8 cellular contexts compared by ENCODE assay signal in the genomic region with DNA sequence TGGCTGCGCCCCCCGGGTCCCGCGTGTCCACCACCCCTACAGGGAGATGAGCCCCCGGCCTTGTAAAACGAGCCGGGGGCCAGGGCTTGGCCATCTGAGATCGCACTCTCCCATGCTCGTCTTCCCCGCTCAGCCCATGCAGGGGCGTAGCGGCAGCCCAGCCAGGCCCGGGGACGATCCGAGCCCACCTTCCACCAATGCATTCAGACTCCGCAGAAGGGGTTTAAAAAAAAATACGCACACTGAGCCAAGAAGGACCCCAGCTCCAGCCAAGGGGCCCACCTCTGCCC. TPM values are rescaled to one million over a fixed set of nuclear protein-coding genes. Genes with fewer than 3 reads are reported as not detected.
A peak's percentile ranks its signal among the peaks of the same experiment; 100 is the strongest.
DNase-seq lines count a peak whose midpoint lies in the region; ATAC-seq, FAIRE-seq and TF ChIP-seq lines count a peak whose summit lies in the region.

No MANE protein-coding gene starts in this region.

- H3K27ac ChIP-seq in PC-9 (0 out of 2 replicates have a peak overlapping the region, but pooled peaks have one; percentile 92), K562 (ENCODE audit: extremely low read depth, low read depth, low read length) (peak overlapping the region; percentile 90)

- no peaks in the 10 kb centered on the region for H4K20me1 ChIP-seq in PC-9 (ENCODE audit: insufficient read depth)
- no peaks in the 10 kb centered on the region for H4K20me1 ChIP-seq in K562 (replicated peaks; ENCODE audit: control insufficient read depth, insufficient read depth, low read length)

- no peak for FAIRE-seq in K562 (lab: Jason Lieb, UNC)

- no peaks in the 10 kb centered on the region for H3K9me3 ChIP-seq in PC-9 (ENCODE audit: insufficient read depth, low read depth)
- no peaks in the 10 kb centered on the region for H3K9me3 ChIP-seq in K562 (replicated peaks; ENCODE audit: control insufficient read depth, insufficient read depth, low read depth, low read length)

- H3K27me3 ChIP-seq in PC-9 (ENCODE audit: insufficient read depth, low read depth), result no peaks in the 10 kb centered on the region
- H3K27me3 ChIP-seq in K562 (ENCODE audit: control insufficient read depth in 2 of 2, insufficient read depth in 2 of 2, low read length in 2 of 2), result no peaks in the 10 kb centered on the region

- 14% methylated on average over 16 of the region's 17 CpGs for WGBS in K562 (ENCODE audit: insufficient coverage, low coverage, missing lambda C conversion rate)

- TF ChIP-seq CTCF in PC-9 (conservative IDR thresholded peaks at IDR 0.05), result no peak
- no peak for TF ChIP-seq CTCF in K562 (IDR thresholded peaks at IDR 0.05 in 2 of 3, conservative IDR thresholded peaks at IDR 0.05 in 1 of 3; ENCODE audit: insufficient read depth in 2 of 3, low read depth in 1 of 3, low read length in 3 of 3)

- BruUV-seq in PC-9 (replicated peaks; lab: Mats Ljungman, UMichigan), result no TSS peak
- BruUV-seq in K562 (replicated peaks; lab: Mats Ljungman, UMichigan), result TSS peak; percentile 49

- no peaks in the 10 kb centered on the region for H3K9me2 ChIP-seq in PC-9 (ENCODE audit: insufficient read depth)

- no peak for TF ChIP-seq EP300 in K562 (IDR thresholded peaks at IDR 0.05; ENCODE audit: low read length)

- H3K4me1 ChIP-seq in PC-9 (replicated peaks; ENCODE audit: insufficient read depth), result peaks cover 38% of the 10 kb centered on the region
- H3K4me1 ChIP-seq in K562 (replicated peaks in 1 of 2; ENCODE audit: control insufficient read depth in 2 of 2, insufficient read depth in 2 of 2, low read length in 2 of 2), result peaks cover 0 to 10% of the 10 kb centered on the region in 2 experiments; a peak in 3 of 5 replicates

- peaks cover 6% of the 10 kb centered on the region for H3F3A ChIP-seq in PC-9 (ENCODE audit: insufficient read depth, low read depth)

- no peak for TF ChIP-seq POLR2A in K562 (conservative IDR thresholded peaks at IDR 0.05)

- no peak for TF ChIP-seq RAD21 in K562 (CRISPR knock-in tag; conservative IDR thresholded peaks at IDR 0.05 in 1 of 2, IDR thresholded peaks at IDR 0.05 in 1 of 2)

- H3K4me2 ChIP-seq in PC-9, result peak overlapping the region; percentile 91
- peak overlapping the region; percentile 73 for H3K4me2 ChIP-seq in K562 (ENCODE audit: insufficient read depth, low read length)

- POLR2A ChIA-PET in PC-9 (lab: Charles Lee; ENCODE audit: unreplicated experiment), result no interaction called here
- POLR2A ChIA-PET in K562 (lab: Yijun Ruan, JAX), result interaction anchor here (0.5 to 2.0 kb wide), 9 partner anchors 11 to 315 kb away, joined by 3 to 9 read pairs (median 3); a partner anchor contains a TSS

- CTCF ChIA-PET in PC-9 (lab: Charles Lee), result interaction anchor here (0.6 kb wide), 1 partner anchor 553 kb away, joined by 3 read pairs; no protein-coding TSS in a partner anchor
- CTCF ChIA-PET in K562 (lab: Yijun Ruan, JAX; ENCODE audit: low intra/inter-chr PET ratio), result no interaction called here

- H3K36me3 ChIP-seq in PC-9 (ENCODE audit: low read depth) (no peaks in the 10 kb centered on the region), K562 (ENCODE audit: control insufficient read depth, insufficient read depth, low read length) (no peaks in the 10 kb centered on the region)

- peak overlapping the region; percentile 86 to 92 for H3K9ac ChIP-seq in K562 (ENCODE audit: insufficient read depth in 1 of 2, low read depth in 2 of 2, low read length in 2 of 2)

- H2AFZ ChIP-seq in PC-9, result peak overlapping the region; percentile 85
- H2AFZ ChIP-seq in K562 (ENCODE audit: low read depth, low read length), result peak overlapping the region; percentile 91

- peak overlapping the region; percentile 66 for H3K4me3 ChIP-seq in PC-9
- H3K4me3 ChIP-seq in K562, result peak overlapping the region; percentile 51

- peak; percentile 23 for ATAC-seq in HG02870 (IDR thresholded peaks at IDR 0.05; ENCODE audit: unreplicated experiment)
- ATAC-seq in K562, result peak; percentile 48

- no peaks in the 10 kb centered on the region for H3K79me2 ChIP-seq in PC-9 (ENCODE audit: low read depth)
- H3K79me2 ChIP-seq in K562 (ENCODE audit: control insufficient read depth, insufficient read depth, low read length), result no peaks in the 10 kb centered on the region

- in situ Hi-C loops in K562 (cut with MboI), result loop anchor here (5.0 kb wide), 1 partner anchor 63 kb away; no protein-coding TSS in a partner anchor

- intact Hi-C loops in PC-9 (cut with micrococcal nuclease; ENCODE audit: unreplicated experiment), result loop anchor here (1.0 to 5.0 kb wide), 7 partner anchors 20 to 588 kb away; a partner anchor contains a TSS
- intact Hi-C loops in K562 (cut with micrococcal nuclease), result loop anchor here (5.0 to 10.0 kb wide), 3 partner anchors 112 to 577 kb away; no protein-coding TSS in a partner anchor

- no peaks in the 10 kb centered on the region for H3K9me1 ChIP-seq in K562 (ENCODE audit: control insufficient read depth, insufficient read depth, low read length)

- DNase-seq in NCI-H2227 (lab: John Stamatoyannopoulos, UW; ENCODE audit: unreplicated experiment) (peak; percentile 58), NCI-H2227 treated with DMSO at 0.1 percent for 48 hours (lab: John Stamatoyannopoulos, UW) (no peak), PC-9 (no peak), K562 (ENCODE audit: extremely low read depth in 1 of 4, low spot score in 3 of 4) (peak; percentile 24 to 45 (median 32)), iPS-NIHi7 (ENCODE audit: extremely low spot score) (peak; percentile 60), NCI-H2196 (lab: John Stamatoyannopoulos, UW; ENCODE audit: unreplicated experiment) (no peak)
- DNase-seq in stimulated activated CD4-positive, alpha-beta T cell treated with anti-CD3 and anti-CD28 coated beads, Interleukin-15, amount 100 ng/mL, for 24 hours, result peak; percentile 50

TF ChIP-seq in K562, 482 proteins besides CTCF, POLR2A, EP300 and RAD21 (continues in another document):
- peak; percentile 25 for TF ChIP-seq KDM5B (IDR thresholded peaks at IDR 0.05; ENCODE audit: insufficient replicate concordance, low read depth, low read length)
- TF ChIP-seq, protein P1, sequence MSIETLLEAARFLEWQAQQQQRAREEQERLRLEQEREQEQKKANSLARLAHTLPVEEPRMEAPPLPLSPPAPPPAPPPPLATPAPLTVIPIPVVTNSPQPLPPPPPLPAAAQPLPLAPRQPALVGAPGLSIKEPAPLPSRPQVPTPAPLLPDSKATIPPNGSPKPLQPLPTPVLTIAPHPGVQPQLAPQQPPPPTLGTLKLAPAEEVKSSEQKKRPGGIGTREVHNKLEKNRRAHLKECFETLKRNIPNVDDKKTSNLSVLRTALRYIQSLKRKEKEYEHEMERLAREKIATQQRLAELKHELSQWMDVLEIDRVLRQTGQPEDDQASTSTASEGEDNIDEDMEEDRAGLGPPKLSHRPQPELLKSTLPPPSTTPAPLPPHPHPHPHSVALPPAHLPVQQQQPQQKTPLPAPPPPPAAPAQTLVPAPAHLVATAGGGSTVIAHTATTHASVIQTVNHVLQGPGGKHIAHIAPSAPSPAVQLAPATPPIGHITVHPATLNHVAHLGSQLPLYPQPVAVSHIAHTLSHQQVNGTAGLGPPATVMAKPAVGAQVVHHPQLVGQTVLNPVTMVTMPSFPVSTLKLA (conservative IDR thresholded peaks at IDR 0.05), result no peak
- TF ChIP-seq ZNF717 (CRISPR knock-in tag; IDR thresholded peaks at IDR 0.05), result no peak
- TF ChIP-seq, protein P2, sequence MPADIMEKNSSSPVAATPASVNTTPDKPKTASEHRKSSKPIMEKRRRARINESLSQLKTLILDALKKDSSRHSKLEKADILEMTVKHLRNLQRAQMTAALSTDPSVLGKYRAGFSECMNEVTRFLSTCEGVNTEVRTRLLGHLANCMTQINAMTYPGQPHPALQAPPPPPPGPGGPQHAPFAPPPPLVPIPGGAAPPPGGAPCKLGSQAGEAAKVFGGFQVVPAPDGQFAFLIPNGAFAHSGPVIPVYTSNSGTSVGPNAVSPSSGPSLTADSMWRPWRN (IDR thresholded peaks at IDR 0.05; ENCODE audit: low read depth), result no peak
- TF ChIP-seq ZNF75A (CRISPR knock-in tag; IDR thresholded peaks at IDR 0.05), result no peak
- 0 out of 2 replicates have a peak, but pooled peaks have one; percentile 22 for TF ChIP-seq MTA2 (IDR thresholded peaks at IDR 0.05; ENCODE audit: low read depth)
- TF ChIP-seq CHD1 (IDR thresholded peaks at IDR 0.05; ENCODE audit: low read length), result no peak
- TF ChIP-seq CREM (IDR thresholded peaks at IDR 0.05; ENCODE audit: low read depth), result no peak
- no peak for TF ChIP-seq HDAC1 (IDR thresholded peaks at IDR 0.05)
- no peak for TF ChIP-seq MAFG (tag; conservative IDR thresholded peaks at IDR 0.05)
- no peak for TF ChIP-seq NCOA6 (IDR thresholded peaks at IDR 0.05)
- peak; percentile 17; the same call in 1 of the 2 replicates for TF ChIP-seq ZNF175 (CRISPR knock-in tag; IDR thresholded peaks at IDR 0.05; ENCODE audit: low read depth)

RNA-seq across cellular contexts. Expression of a gene that starts 0.3 kb away (rescaled TPM):
- total RNA-seq in PC-9 (2021), result 2.5 and 3.4 TPM in 2 replicates
- total RNA-seq in K562 (2011; cell fraction: chromatin; rRNA removed; ENCODE audit: low replicate concordance), result 0.67 and 2.1 TPM in 2 replicates
- 0.17 and 1.1 TPM in 2 replicates for total RNA-seq in K562 (2011; cell fraction: nucleolus; rRNA removed)
- 2.0 and 3.2 TPM in 2 replicates for total RNA-seq in K562 (2011; cell fraction: nucleoplasm; rRNA removed)
- total RNA-seq in K562 (2014; rRNA removed), result 1.3 and 1.5 TPM in 2 replicates
- total RNA-seq in K562 (2014; rRNA removed; fragmentation: Illumina TruSeq; extraction: Trizol), result 1.7 and 2.0 TPM in 2 replicates
- total RNA-seq in K562 (2015; rRNA removed; fragmentation: Illumina TruSeq; extraction: Trizol), result 0.98 and 1.7 TPM in 2 replicates
- 0.89 and 1.4 TPM in 2 replicates for total RNA-seq in K562 (2021)
- 3.1 and 3.4 TPM in 2 replicates for polyA plus RNA-seq in K562 (2011; rRNA removed)
- polyA plus RNA-seq in K562 (2011; cell fraction: cytosol; rRNA removed), result 0.75 and 2.1 TPM in 2 replicates
- polyA plus RNA-seq in K562 (2011; cell fraction: nucleus; rRNA removed), result 1.1 and 3.3 TPM in 2 replicates
- polyA plus RNA-seq in K562 (2012), result 1.6 and 1.8 TPM in 2 replicates
- polyA plus RNA-seq in K562 (2014; fragmentation: Illumina TruSeq; extraction: Trizol), result 2.4 and 2.8 TPM in 2 replicates
- polyA plus RNA-seq in K562 (2014; fragmentation: Nextera tagmentation; extraction: Ambion mirVana), result 1 to 10 TPM; 2.6 to 4.0 TPM
- polyA plus RNA-seq in K562 (2014; rRNA removed), result 2.0 and 2.6 TPM in 2 replicates
- polyA minus RNA-seq in K562 (2011; rRNA and poly(A)+ RNA removed), result 1.1 and 1.2 TPM in 2 replicates
- polyA minus RNA-seq in K562 (2011; cell fraction: cytosol; rRNA and poly(A)+ RNA removed), result 0.76 and 1.0 TPM in 2 replicates
- 0.89 and 0.94 TPM in 2 replicates for polyA minus RNA-seq in K562 (2011; cell fraction: nucleus; rRNA and poly(A)+ RNA removed)

Comparison
In these comparisons a context has a peak if more than half of its experiments do, and no peak if none do; other contexts are left out.
1. DNase-seq: peak in NCI-H2227 (single experiment), K562 (4 of 4), iPS-NIHi7 (single experiment) and stimulated activated CD4-positive, alpha-beta T cell treated with anti-CD3 and anti-CD28 coated beads, Interleukin-15, amount 100 ng/mL, for 24 hours (single experiment); none in NCI-H2227 treated with DMSO at 0.1 percent for 48 hours (single experiment), PC-9 (0 of 2) and NCI-H2196 (single experiment).